Comparison of ENCODE assay signal across 9 cellular contexts in the genomic region with DNA sequence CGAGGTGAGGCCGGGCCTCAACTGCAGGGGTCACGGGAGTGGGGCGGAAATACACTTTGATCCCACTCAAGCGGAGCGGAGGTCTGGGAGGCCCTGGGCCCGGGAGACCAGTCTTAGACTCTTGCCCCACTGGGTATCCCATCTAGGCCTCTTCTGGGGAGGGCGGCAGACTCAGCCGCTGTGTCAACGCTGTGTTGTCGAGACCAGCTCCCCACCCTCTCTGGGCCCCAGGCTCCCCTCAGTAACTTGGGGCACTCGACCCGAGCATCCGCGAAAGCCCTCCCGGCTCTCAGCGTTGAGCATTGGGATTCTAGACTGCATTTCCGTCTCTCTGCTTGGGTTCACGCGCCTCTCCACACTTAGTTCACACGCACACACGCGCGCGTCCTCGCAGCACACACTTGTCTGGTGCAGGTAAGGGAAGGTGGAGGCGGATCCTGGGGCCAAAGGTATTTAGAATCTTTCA. TPM values are rescaled to one million over a fixed set of nuclear protein-coding genes. Genes with fewer than 3 reads are reported as not detected.
DNase-seq lines count a peak whose midpoint lies in the region; ATAC-seq and TF ChIP-seq lines count a peak whose summit lies in the region.
"Had no signal": no experiment of that assay in that cellular context is flagged by ENCODE, and none has a peak within 500 bp of the region (broad histone marks: within the 10 kb centered on the region; RNA-seq: fewer than 3 reads in every experiment).

No MANE protein-coding gene starts in this region.

- H3K27ac Mint-ChIP-seq in GM23338 = no peak overlapping the region
- peak overlapping the region in 3 of 6 donors; percentile 54 to 92 (median 73) for H3K27ac Mint-ChIP-seq in naive B cell

- peaks cover 87% of the 10 kb centered on the region for H3K27me3 Mint-ChIP-seq in GM23338 (ENCODE audit: insufficient read depth, low read depth, poor library complexity)
- peaks cover 64 to 87% (median 67%) of the 10 kb centered on the region in 3 donors for H3K27me3 Mint-ChIP-seq in naive B cell

- peaks cover 100% of the 10 kb centered on the region for H3K27me3 ChIP-seq in BLaER1
- H3K27me3 ChIP-seq in GM23338 (ENCODE audit: insufficient read depth) = peaks cover 98% of the 10 kb centered on the region
- H3K27me3 ChIP-seq in mammary epithelial cell (ENCODE audit: insufficient read depth, low read length) = peaks cover 48% of the 10 kb centered on the region

- dilution Hi-C loops in mammary epithelial cell (cut with HindIII; ENCODE audit: low sequenced_read_pairs) = loop anchor here (25.0 kb wide), 1 partner anchor 680 kb away; no protein-coding TSS in a partner anchor

- TF ChIP-seq CTCF in GM23338 (conservative IDR thresholded peaks at IDR 0.05; ENCODE audit: low read depth in 2 of 2) (no peak), mammary epithelial cell (conservative IDR thresholded peaks at IDR 0.05 in 1 of 2, IDR thresholded peaks at IDR 0.05 in 1 of 2; ENCODE audit: extremely low read depth in 1 of 2, insufficient read depth in 1 of 2, low read depth in 1 of 2, low read length in 2 of 2) (no peak)

- H3K4me1 ChIP-seq in BLaER1 (peaks cover 32% of the 10 kb centered on the region), GM23338 (ENCODE audit: insufficient read depth) (peaks cover 73% of the 10 kb centered on the region), mammary epithelial cell (ENCODE audit: insufficient read depth, low read length) (peaks cover 20% of the 10 kb centered on the region)

- H3F3A ChIP-seq in GM23338 (replicated peaks; ENCODE audit: low read depth) = peaks cover 44% of the 10 kb centered on the region

- no peaks in the 10 kb centered on the region for H3K36me3 ChIP-seq in BLaER1
- H3K36me3 ChIP-seq in GM23338 (ENCODE audit: insufficient read depth) = no peaks in the 10 kb centered on the region
- H3K36me3 ChIP-seq in mammary epithelial cell (ENCODE audit: insufficient read depth, low read length) = no peaks in the 10 kb centered on the region

- no peak overlapping the region for H2AFZ ChIP-seq in GM23338
- peak overlapping the region; percentile 49 for H2AFZ ChIP-seq in mammary epithelial cell (ENCODE audit: low read depth, low read length)

- BruUV-seq in mammary epithelial cell (replicated peaks; lab: Mats Ljungman, UMichigan) = no TSS peak

- H3K4me1 Mint-ChIP-seq in GM23338 (peaks cover 37% of the 10 kb centered on the region), naive B cell (peaks cover 35 to 54% (median 51%) of the 10 kb centered on the region in 3 donors)

- no peak for ATAC-seq in GM23338
- no peak for ATAC-seq in naive B cell (ENCODE audit: low read depth in 2 of 2)

- H3K4me3 Mint-ChIP-seq in GM23338 (peak overlapping the region; percentile 87), naive B cell (peak overlapping the region; percentile 62 to 89 (median 78))

- in situ Hi-C loops in mammary epithelial cell (cut with MboI; ENCODE audit: low sequenced_read_pairs in 2 of 2) = no loop called here

- intact Hi-C loops in mammary epithelial cell (cut with micrococcal nuclease) = loop anchor here (2.0 kb wide), 1 partner anchor 60 kb away; no protein-coding TSS in a partner anchor

- no peak for DNase-seq in GM23338 (ENCODE audit: low spot score)
- DNase-seq in mammary epithelial cell = no peak
- DNase-seq in naive B cell = no peak
- DNase-seq in GDM1 (lab: John Stamatoyannopoulos, UW) = no peak
- no peak for DNase-seq in GM19240 (ENCODE audit: insufficient read length, low spot score)
- DNase-seq in HK-2 (ENCODE audit: unreplicated experiment) = no peak
- no peak for DNase-seq in activated naive CD4-positive, alpha-beta T cell (lab: John Stamatoyannopoulos, UW)
- DNase-seq: Karpas-422 had no signal

- H3K36me3 Mint-ChIP-seq in GM23338 (ENCODE audit: low read depth) = peaks cover 9% of the 10 kb centered on the region; the same call in 1 of the 3 replicates
- peaks cover 5 to 34% of the 10 kb centered on the region in 2 donors for H3K36me3 Mint-ChIP-seq in naive B cell

- H3K9me3 Mint-ChIP-seq in GM23338 = peaks cover 10% of the 10 kb centered on the region; the same call in 2 of the 3 replicates
- H3K9me3 Mint-ChIP-seq in naive B cell = peaks cover 4 to 37% (median 23%) of the 10 kb centered on the region in 7 donors

- CTCF ChIA-PET in mammary epithelial cell (lab: Charles Lee; ENCODE audit: low non-redundant PET) = interaction anchor here (1.7 kb wide), 1 partner anchor 690 kb away, joined by 5 read pairs; no protein-coding TSS in a partner anchor

- H3K9ac ChIP-seq in BLaER1 (no peak overlapping the region), mammary epithelial cell (ENCODE audit: insufficient read depth, low read length) (no peak overlapping the region)

- H3K27ac ChIP-seq in BLaER1 (no peak overlapping the region), GM23338 (ENCODE audit: low read depth) (no peak overlapping the region), mammary epithelial cell (ENCODE audit: insufficient read depth, low read depth, low read length) (no peak overlapping the region)

- H3K9me3 ChIP-seq in BLaER1 (peaks cover 51% of the 10 kb centered on the region), mammary epithelial cell (replicated peaks; ENCODE audit: insufficient read depth, low read length) (peaks cover 3% of the 10 kb centered on the region)

- peak overlapping the region; percentile 53 for H3K4me2 ChIP-seq in BLaER1
- peak overlapping the region; percentile 81 for H3K4me2 ChIP-seq in GM23338
- peak overlapping the region; percentile 88 for H3K4me2 ChIP-seq in mammary epithelial cell (ENCODE audit: insufficient read depth, low read depth, low read length)

- H4K20me1 ChIP-seq in BLaER1 (peaks cover 99% of the 10 kb centered on the region), GM23338 (replicated peaks; ENCODE audit: insufficient read depth) (peaks cover 19% of the 10 kb centered on the region), mammary epithelial cell (ENCODE audit: insufficient read depth, low read length) (no peaks in the 10 kb centered on the region)

- no peaks in the 10 kb centered on the region for H3K79me2 ChIP-seq in GM23338 (replicated peaks; ENCODE audit: insufficient read depth)
- no peaks in the 10 kb centered on the region for H3K79me2 ChIP-seq in mammary epithelial cell (ENCODE audit: insufficient read depth, low read length)

- 85% methylated on average over 19 of the region's 27 CpGs for WGBS in mammary epithelial cell (ENCODE audit: low coverage, missing lambda C conversion rate)

- H3K4me3 ChIP-seq in BLaER1 = peak overlapping the region; percentile 48
- peak overlapping the region; percentile 51 for H3K4me3 ChIP-seq in GM23338
- no peak overlapping the region for H3K4me3 ChIP-seq in mammary epithelial cell (replicated peaks in 1 of 3; ENCODE audit: insufficient read depth in 1 of 3, low read depth in 2 of 3, low read length in 3 of 3)

- H3K9me2 ChIP-seq in GM23338 (ENCODE audit: insufficient read depth) = no peaks in the 10 kb centered on the region

TF ChIP-seq in GM23338, 12 proteins besides CTCF, POLR2A, EP300 and RAD21:
- TF ChIP-seq EZH2 (IDR thresholded peaks at IDR 0.05; ENCODE audit: low read depth, unreplicated experiment) (peak; percentile 65), JUNB (IDR thresholded peaks at IDR 0.05; ENCODE audit: unreplicated experiment) (no peak)
TF ChIP-seq in GM23338: peak in this region for 1.

RNA-seq across cellular contexts. Expression of a gene that starts 1.7 kb away (rescaled TPM):
- 0.14 TPM in 1 of 2 replicates, not detected in the other for total RNA-seq in GM23338 (2014; rRNA removed; shearing (Covaris generic))
- polyA plus RNA-seq in GM23338 (2016; fragmentation: Nextera tagmentation; extraction: Ambion mirVana) (not detected in 2 replicates), mammary epithelial cell (0.03 TPM), naive B cell (ENCODE audit: low read depth in 6 of 6) (not detected)
- total RNA-seq in mammary epithelial cell = under 1 TPM in 1 of 2 donors, not detected in 1; 0.17 TPM
- not detected for polyA minus RNA-seq in mammary epithelial cell

RNA-seq across cellular contexts. Expression of a gene that starts 58.5 kb away (rescaled TPM):
- total RNA-seq in GM23338 (2014; rRNA removed; shearing (Covaris generic)) = 23.9 and 35.9 TPM in 2 replicates
- polyA plus RNA-seq in GM23338 (2016; fragmentation: Nextera tagmentation; extraction: Ambion mirVana) (13.8 and 15.3 TPM in 2 replicates), mammary epithelial cell (9.6 TPM), naive B cell (ENCODE audit: low read depth in 6 of 6) (10 to 100 TPM; 15.0 to 34.6 (median 18.8) TPM)
- 10 to 100 TPM; 13.0 to 20.0 TPM for total RNA-seq in mammary epithelial cell
- not detected for polyA minus RNA-seq in mammary epithelial cell

Comparison
In these comparisons a context has a peak if more than half of its experiments do, and no peak if none do; other contexts are left out.
1. H3K4me3 ChIP-seq: peak in BLaER1 (single experiment) and GM23338 (single experiment); none in mammary epithelial cell (0 of 3).
2. Peak in every context shown above with its lines, with median percentiles within 50 percentile points of each other: H3K4me2 ChIP-seq.